ENCODE assay signal across 28 cellular contexts in the genomic region with DNA sequence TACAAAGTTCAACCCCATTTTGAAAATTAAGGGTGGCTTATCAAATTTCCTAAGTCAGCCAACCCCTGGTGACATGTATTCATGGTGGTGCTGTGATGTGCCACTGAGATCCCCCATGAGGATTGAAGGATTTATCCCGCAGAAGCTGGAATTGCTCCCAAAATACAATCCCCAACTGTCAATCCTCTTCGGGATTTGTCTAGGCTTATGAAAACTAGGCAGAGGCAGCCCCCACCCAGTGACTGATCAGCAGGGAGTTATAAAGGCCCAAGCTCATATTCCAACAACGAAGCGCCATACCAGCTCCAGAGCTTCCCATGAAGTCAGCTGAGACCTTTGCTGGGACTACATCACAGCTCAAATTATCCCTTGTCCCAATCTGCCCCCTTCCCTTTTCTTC.
"Had no signal": no experiment of that assay in that cellular context is flagged by ENCODE, and none has a peak within 500 bp of the region (broad histone marks: within the 10 kb centered on the region; RNA-seq: fewer than 3 reads in every experiment).

No MANE protein-coding gene starts in this region.

- H3K27me3 ChIP-seq: esophagus muscularis mucosa, foreskin keratinocyte, gastrocnemius medialis had no signal

- H3K9me3 ChIP-seq: esophagus muscularis mucosa, gastrocnemius medialis, heart left ventricle had no signal

- H3K4me1 ChIP-seq: heart left ventricle had no signal

- H3K27ac Mint-ChIP-seq: activated CD4-positive, alpha-beta memory T cell treated with anti-CD3 and anti-CD28 coated beads, Interleukin-2, amount 10 ng/mL, durations not matched to agents 7 days and 5 days; activated CD4-positive, alpha-beta T cell treated with anti-CD3 and anti-CD28 coated beads, Interleukin-2, amount 10 ng/mL, durations not matched to agents 7 days and 5 days; activated naive CD8-positive, alpha-beta T cell; activated T-cell treated with anti-CD3 and anti-CD28 coated beads, Interleukin-2, amount 50 U/mL, for 24 hours; activated T-cell treated with anti-CD3 and anti-CD28 coated beads, Interleukin-2, amount 50 U/mL, for 72 hours; effector memory CD8-positive, alpha-beta T cell; WTC11 had no signal

- H3K9me3 Mint-ChIP-seq: activated CD4-positive, alpha-beta memory T cell treated with anti-CD3 and anti-CD28 coated beads, Interleukin-2, amount 10 ng/mL, durations not matched to agents 7 days and 5 days; activated CD4-positive, alpha-beta T cell treated with anti-CD3 and anti-CD28 coated beads, Interleukin-2, amount 10 ng/mL, durations not matched to agents 7 days and 5 days; activated T-cell treated with anti-CD3 and anti-CD28 coated beads, Interleukin-2, amount 50 U/mL, for 24 hours; activated T-cell treated with anti-CD3 and anti-CD28 coated beads, Interleukin-2, amount 50 U/mL, for 72 hours; effector memory CD8-positive, alpha-beta T cell had no signal

- DNase-seq: activated CD4-positive, alpha-beta memory T cell treated with anti-CD3 and anti-CD28 coated beads, Interleukin-2, amount 10 ng/mL, durations not matched to agents 7 days and 5 days; activated CD4-positive, alpha-beta T cell treated with anti-CD3 and anti-CD28 coated beads for 1 hour; activated CD4-positive, alpha-beta T cell treated with anti-CD3 and anti-CD28 coated beads for 4 hours; activated CD4-positive, alpha-beta T cell treated with anti-CD3 and anti-CD28 coated beads, Interleukin-2, amount 10 ng/mL, durations not matched to agents 7 days and 5 days; activated CD4-positive, alpha-beta T cell treated with anti-CD3 and anti-CD28 coated beads, Interleukin-2, amount 50 U/mL, for 4 hours; activated CD8-positive, alpha-beta memory T cell treated with anti-CD3 and anti-CD28 coated beads, Interleukin-2, amount 50 U/mL, for 48 hours; activated gamma-delta T cell treated with Interleukin-2 at 50 U/mL for 16 hours; activated naive CD4-positive, alpha-beta T cell treated with anti-CD3 and anti-CD28 coated beads, Interleukin-2, amount 50 U/mL, for 16 hours; activated naive CD4-positive, alpha-beta T cell treated with Interleukin-2 at 50 U/mL for 16 hours; activated T-cell treated with anti-CD3 and anti-CD28 coated beads for 4 hours; activated T-cell treated with anti-CD3 and anti-CD28 coated beads, Interleukin-2, amount 50 U/mL, for 24 hours; activated T-cell treated with anti-CD3 and anti-CD28 coated beads, Interleukin-2, amount 50 U/mL, for 72 hours; amniotic stem cell; anterior cingulate cortex; caudate nucleus; cortex of kidney; dermis blood vessel endothelial cell; effector CD4-positive, alpha-beta T cell; effector memory CD8-positive, alpha-beta T cell; erythroblast; foreskin keratinocyte; gastrocnemius medialis; glutamatergic neuron; heart left ventricle; T-helper 2 cell had no signal

- H3K4me3 ChIP-seq: esophagus muscularis mucosa, gastrocnemius medialis, heart left ventricle had no signal

- H3K36me3 ChIP-seq: esophagus muscularis mucosa, gastrocnemius medialis, heart left ventricle had no signal

- H3K27ac ChIP-seq: esophagus muscularis mucosa, gastrocnemius medialis, heart left ventricle had no signal

- ATAC-seq: activated T-cell treated with anti-CD3 and anti-CD28 coated beads, Interleukin-2, amount 50 U/mL, for 72 hours; effector memory CD8-positive, alpha-beta T cell; foreskin keratinocyte; gastrocnemius medialis; heart left ventricle; WTC11 had no signal

- H3K4me3 Mint-ChIP-seq: activated CD4-positive, alpha-beta memory T cell treated with anti-CD3 and anti-CD28 coated beads, Interleukin-2, amount 10 ng/mL, durations not matched to agents 7 days and 5 days; activated CD4-positive, alpha-beta T cell treated with anti-CD3 and anti-CD28 coated beads, Interleukin-2, amount 10 ng/mL, durations not matched to agents 7 days and 5 days; activated naive CD8-positive, alpha-beta T cell; activated T-cell treated with anti-CD3 and anti-CD28 coated beads, Interleukin-2, amount 50 U/mL, for 24 hours; activated T-cell treated with anti-CD3 and anti-CD28 coated beads, Interleukin-2, amount 50 U/mL, for 72 hours; effector memory CD8-positive, alpha-beta T cell; WTC11 had no signal
